Comparison of ENCODE assay signal across 15 cellular contexts in the genomic region with DNA sequence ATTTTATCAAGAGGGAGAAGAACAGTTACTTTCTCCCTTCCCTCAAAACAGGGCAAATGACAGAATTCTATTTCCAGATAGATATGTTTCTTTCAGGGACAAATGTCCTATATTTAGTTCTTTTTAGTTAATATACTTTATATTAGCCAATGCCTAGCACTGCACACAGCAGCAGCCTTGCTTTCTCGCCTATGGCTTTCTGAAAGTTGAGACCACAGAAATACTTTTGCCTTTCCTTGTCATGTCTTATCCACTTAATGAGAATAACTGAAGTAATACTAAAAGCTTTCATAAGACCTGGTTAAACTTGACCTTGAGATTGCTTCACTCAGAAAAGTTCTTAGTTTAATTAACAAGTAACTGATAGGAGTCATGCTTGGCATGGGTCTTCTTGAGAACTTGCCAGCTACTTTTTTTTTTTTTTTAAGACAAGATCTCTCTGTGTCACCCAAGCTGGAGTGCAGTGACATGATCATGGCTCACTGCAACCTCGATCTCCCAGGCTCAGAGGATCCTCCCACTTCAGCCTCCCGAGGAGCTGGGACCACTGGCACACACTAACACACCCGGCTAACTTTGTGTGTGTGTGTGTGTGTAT.
DNase-seq lines count a peak whose midpoint lies in the region; ATAC-seq and TF ChIP-seq lines count a peak whose summit lies in the region.
"Had no signal": no experiment of that assay in that cellular context is flagged by ENCODE, and none has a peak within 500 bp of the region (broad histone marks: within the 10 kb centered on the region; RNA-seq: fewer than 3 reads in every experiment).

No MANE protein-coding gene starts in this region.

- WGBS in spleen, 5 donors: 74 to 87% (median 75%) methylated on average over 4 of the region's 4 CpGs

- CTCF ChIA-PET in BJ (lab: Yijun Ruan, JAX) (interaction anchor here (1.2 kb wide), 1 partner anchor 11 kb away, joined by 3 read pairs; no protein-coding TSS in a partner anchor), WTC11 (lab: Charles Lee) (no interaction called here)

- no peaks in the 10 kb centered on the region for H3K27me3 Mint-ChIP-seq in WTC11 (ENCODE audit: low read depth)
- H3K27me3 Mint-ChIP-seq: activated CD4-positive, alpha-beta memory T cell treated with anti-CD3 and anti-CD28 coated beads, Interleukin-2, amount 10 ng/mL, durations not matched to agents 7 days and 5 days; naive thymus-derived CD8-positive, alpha-beta T cell had no signal

- H3K27ac ChIP-seq in SK-N-MC (peak overlapping the region; percentile 81), spleen (no peak overlapping the region)

- DNase-seq in BJ (ENCODE audit: low read depth) (peak; percentile 26), HCEC 1CT (peak; percentile 18), SK-N-MC (ENCODE audit: low read depth, low spot score) (no peak), foreskin fibroblast (peak; percentile 45 to 46), WTC11 (ENCODE audit: low spot score) (no peak), COR-L47 (lab: John Stamatoyannopoulos, UW) (no peak), spleen (no peak), ureter (ENCODE audit: low spot score) (no peak)
- DNase-seq: activated CD4-positive, alpha-beta memory T cell treated with anti-CD3 and anti-CD28 coated beads, Interleukin-2, amount 10 ng/mL, durations not matched to agents 7 days and 5 days; activated gamma-delta T cell; naive thymus-derived CD8-positive, alpha-beta T cell; NCI-H1417; stimulated activated naive CD4-positive, alpha-beta T cell treated with Interleukin-2 at 50 U/mL for 16 hours had no signal

- no peak for ATAC-seq in WTC11
- ATAC-seq: naive thymus-derived CD8-positive, alpha-beta T cell; sciatic nerve had no signal

- POLR2A ChIA-PET in BJ (lab: Charles Lee): interaction anchor here (0.6 kb wide), 1 partner anchor 570 kb away, joined by 4 read pairs; no protein-coding TSS in a partner anchor
- POLR2A ChIA-PET in WTC11 (lab: Charles Lee): no interaction called here

- no peak overlapping the region for H3K27ac Mint-ChIP-seq in WTC11
- H3K27ac Mint-ChIP-seq: activated CD4-positive, alpha-beta memory T cell treated with anti-CD3 and anti-CD28 coated beads, Interleukin-2, amount 10 ng/mL, durations not matched to agents 7 days and 5 days; CD14-positive monocyte; naive thymus-derived CD8-positive, alpha-beta T cell had no signal

- intact Hi-C loops in spleen (cut with DNase I; ENCODE audit: low total_unique reads): no loop called here

- H3K4me3 ChIP-seq in BJ (ENCODE audit: low read depth, low read length) (no peak overlapping the region), SK-N-MC (no peak overlapping the region), foreskin fibroblast (ENCODE audit: low read depth in 1 of 2, low read length in 2 of 2) (no peak overlapping the region), spleen (no peak overlapping the region)

- no peak overlapping the region for H3K9ac ChIP-seq in SK-N-MC (ENCODE audit: insufficient read length)

- H3K9me3 Mint-ChIP-seq in WTC11: no peaks in the 10 kb centered on the region
- H3K9me3 Mint-ChIP-seq: activated CD4-positive, alpha-beta memory T cell treated with anti-CD3 and anti-CD28 coated beads, Interleukin-2, amount 10 ng/mL, durations not matched to agents 7 days and 5 days; naive thymus-derived CD8-positive, alpha-beta T cell had no signal

- H3K4me3 Mint-ChIP-seq in WTC11: no peak overlapping the region
- H3K4me3 Mint-ChIP-seq: activated CD4-positive, alpha-beta memory T cell treated with anti-CD3 and anti-CD28 coated beads, Interleukin-2, amount 10 ng/mL, durations not matched to agents 7 days and 5 days; CD14-positive monocyte; naive thymus-derived CD8-positive, alpha-beta T cell had no signal

- no peaks in the 10 kb centered on the region for H3K36me3 ChIP-seq in BJ (ENCODE audit: control insufficient read depth, insufficient read depth, low read length)
- H3K36me3 ChIP-seq in SK-N-MC (ENCODE audit: insufficient read depth, low read length): no peaks in the 10 kb centered on the region
- H3K36me3 ChIP-seq in spleen: no peaks in the 10 kb centered on the region

- H3K36me3 Mint-ChIP-seq in WTC11: no peaks in the 10 kb centered on the region

- TF ChIP-seq CTCF in BJ (IDR thresholded peaks at IDR 0.05; ENCODE audit: insufficient read depth, low read depth, low read length) (no peak), foreskin fibroblast (IDR thresholded peaks at IDR 0.05; ENCODE audit: low read depth, low read length) (no peak), WTC11 (IDR thresholded peaks at IDR 0.05) (no peak), spleen (IDR thresholded peaks at IDR 0.05 in 8 of 11, conservative IDR thresholded peaks at IDR 0.05 in 3 of 11) (no peak)

- no peak for TF ChIP-seq POLR2A in spleen (IDR thresholded peaks at IDR 0.05)

- H3K27me3 ChIP-seq in BJ (ENCODE audit: control insufficient read depth, insufficient read depth, low read length) (no peaks in the 10 kb centered on the region), spleen (replicated peaks in 1 of 7) (no peaks in the 10 kb centered on the region)

- H3K4me1 Mint-ChIP-seq in WTC11: peaks cover 46% of the 10 kb centered on the region

- H3K9me3 ChIP-seq in SK-N-MC (ENCODE audit: low read depth, low read length) (no peaks in the 10 kb centered on the region), spleen (no peaks in the 10 kb centered on the region)

- H3K4me1 ChIP-seq in spleen: peaks cover 0 to 4% (median 0%) of the 10 kb centered on the region in 6 donors

TF ChIP-seq in WTC11, 78 proteins besides CTCF, POLR2A, EP300 and RAD21:
- TF ChIP-seq ELF4 (CRISPR knock-in tag; IDR thresholded peaks at IDR 0.05; ENCODE audit: low read depth) (no peak), E2F4 (CRISPR knock-in tag; IDR thresholded peaks at IDR 0.05; ENCODE audit: borderline replicate concordance, low read depth) (no peak), EMX1 (CRISPR knock-in tag; IDR thresholded peaks at IDR 0.05) (no peak), ATF1 (CRISPR knock-in tag; IDR thresholded peaks at IDR 0.05) (no peak), GRHL2 (CRISPR knock-in tag; IDR thresholded peaks at IDR 0.05; ENCODE audit: insufficient replicate concordance, severe bottlenecking) (no peak), ZBTB21 (CRISPR knock-in tag; IDR thresholded peaks at IDR 0.05; ENCODE audit: borderline replicate concordance) (no peak), NFE2L1 (CRISPR knock-in tag; IDR thresholded peaks at IDR 0.05) (no peak)
- TF ChIP-seq, protein P1, sequence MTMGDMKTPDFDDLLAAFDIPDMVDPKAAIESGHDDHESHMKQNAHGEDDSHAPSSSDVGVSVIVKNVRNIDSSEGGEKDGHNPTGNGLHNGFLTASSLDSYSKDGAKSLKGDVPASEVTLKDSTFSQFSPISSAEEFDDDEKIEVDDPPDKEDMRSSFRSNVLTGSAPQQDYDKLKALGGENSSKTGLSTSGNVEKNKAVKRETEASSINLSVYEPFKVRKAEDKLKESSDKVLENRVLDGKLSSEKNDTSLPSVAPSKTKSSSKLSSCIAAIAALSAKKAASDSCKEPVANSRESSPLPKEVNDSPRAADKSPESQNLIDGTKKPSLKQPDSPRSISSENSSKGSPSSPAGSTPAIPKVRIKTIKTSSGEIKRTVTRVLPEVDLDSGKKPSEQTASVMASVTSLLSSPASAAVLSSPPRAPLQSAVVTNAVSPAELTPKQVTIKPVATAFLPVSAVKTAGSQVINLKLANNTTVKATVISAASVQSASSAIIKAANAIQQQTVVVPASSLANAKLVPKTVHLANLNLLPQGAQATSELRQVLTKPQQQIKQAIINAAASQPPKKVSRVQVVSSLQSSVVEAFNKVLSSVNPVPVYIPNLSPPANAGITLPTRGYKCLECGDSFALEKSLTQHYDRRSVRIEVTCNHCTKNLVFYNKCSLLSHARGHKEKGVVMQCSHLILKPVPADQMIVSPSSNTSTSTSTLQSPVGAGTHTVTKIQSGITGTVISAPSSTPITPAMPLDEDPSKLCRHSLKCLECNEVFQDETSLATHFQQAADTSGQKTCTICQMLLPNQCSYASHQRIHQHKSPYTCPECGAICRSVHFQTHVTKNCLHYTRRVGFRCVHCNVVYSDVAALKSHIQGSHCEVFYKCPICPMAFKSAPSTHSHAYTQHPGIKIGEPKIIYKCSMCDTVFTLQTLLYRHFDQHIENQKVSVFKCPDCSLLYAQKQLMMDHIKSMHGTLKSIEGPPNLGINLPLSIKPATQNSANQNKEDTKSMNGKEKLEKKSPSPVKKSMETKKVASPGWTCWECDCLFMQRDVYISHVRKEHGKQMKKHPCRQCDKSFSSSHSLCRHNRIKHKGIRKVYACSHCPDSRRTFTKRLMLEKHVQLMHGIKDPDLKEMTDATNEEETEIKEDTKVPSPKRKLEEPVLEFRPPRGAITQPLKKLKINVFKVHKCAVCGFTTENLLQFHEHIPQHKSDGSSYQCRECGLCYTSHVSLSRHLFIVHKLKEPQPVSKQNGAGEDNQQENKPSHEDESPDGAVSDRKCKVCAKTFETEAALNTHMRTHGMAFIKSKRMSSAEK (CRISPR knock-in tag; IDR thresholded peaks at IDR 0.05; ENCODE audit: borderline replicate concordance): no peak
- TF ChIP-seq, protein P2, sequence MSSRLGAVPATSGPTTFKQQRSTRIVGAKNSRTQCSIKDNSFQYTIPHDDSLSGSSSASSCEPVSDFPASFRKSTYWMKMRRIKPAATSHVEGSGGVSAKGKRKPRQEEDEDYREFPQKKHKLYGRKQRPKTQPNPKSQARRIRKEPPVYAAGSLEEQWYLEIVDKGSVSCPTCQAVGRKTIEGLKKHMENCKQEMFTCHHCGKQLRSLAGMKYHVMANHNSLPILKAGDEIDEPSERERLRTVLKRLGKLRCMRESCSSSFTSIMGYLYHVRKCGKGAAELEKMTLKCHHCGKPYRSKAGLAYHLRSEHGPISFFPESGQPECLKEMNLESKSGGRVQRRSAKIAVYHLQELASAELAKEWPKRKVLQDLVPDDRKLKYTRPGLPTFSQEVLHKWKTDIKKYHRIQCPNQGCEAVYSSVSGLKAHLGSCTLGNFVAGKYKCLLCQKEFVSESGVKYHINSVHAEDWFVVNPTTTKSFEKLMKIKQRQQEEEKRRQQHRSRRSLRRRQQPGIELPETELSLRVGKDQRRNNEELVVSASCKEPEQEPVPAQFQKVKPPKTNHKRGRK (CRISPR knock-in tag; IDR thresholded peaks at IDR 0.05; ENCODE audit: borderline replicate concordance): no peak

Comparison
In these comparisons a context has a peak if more than half of its experiments do, and no peak if none do; other contexts are left out.
1. DNase-seq: peak in BJ (single experiment), HCEC 1CT (single experiment) and foreskin fibroblast (2 of 2); none in SK-N-MC (single experiment), WTC11 (single experiment), COR-L47 (single experiment), spleen (single experiment) and ureter (single experiment).